15 cellular contexts compared by ENCODE assay signal in the genomic region with DNA sequence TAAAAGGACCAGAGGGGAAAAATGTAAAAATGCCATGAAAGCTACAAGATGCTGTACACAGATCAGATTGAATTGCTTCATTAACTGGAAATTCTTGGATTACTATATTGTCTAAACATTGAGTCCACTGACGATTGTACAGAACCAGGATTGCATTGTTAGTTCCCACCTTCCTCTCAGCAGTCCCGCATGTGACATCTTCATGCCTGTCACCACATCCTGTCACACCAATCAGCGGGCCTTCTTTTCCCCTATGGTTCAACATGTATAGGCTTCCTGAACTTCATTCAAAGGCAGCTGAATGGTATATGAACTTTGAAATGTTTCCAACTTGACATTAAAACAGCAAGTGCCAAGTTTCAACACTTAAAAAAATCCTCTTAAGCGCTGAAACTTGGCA.
"Had no signal": no experiment of that assay in that cellular context is flagged by ENCODE, and none has a peak within 500 bp of the region (broad histone marks: within the 10 kb centered on the region; RNA-seq: fewer than 3 reads in every experiment).

No MANE protein-coding gene starts in this region.

- ATAC-seq: activated CD8-positive, alpha-beta memory T cell treated with anti-CD3 and anti-CD28 coated beads, Interleukin-2, amount 10 ng/mL, durations not matched to agents 7 days and 5 days; left lobe of liver had no signal

- H3K4me3 Mint-ChIP-seq: activated CD8-positive, alpha-beta memory T cell treated with anti-CD3 and anti-CD28 coated beads, Interleukin-2, amount 10 ng/mL, durations not matched to agents 7 days and 5 days; brain had no signal

- DNase-seq: activated CD8-positive, alpha-beta memory T cell treated with anti-CD3 and anti-CD28 coated beads, Interleukin-2, amount 10 ng/mL, durations not matched to agents 7 days and 5 days; activated T-cell treated with anti-CD3 and anti-CD28 coated beads, Interleukin-2, amount 50 U/mL, for 48 hours; amygdala; central memory CD4-positive, alpha-beta T cell; effector CD4-positive, alpha-beta T cell; mammary epithelial cell; stimulated activated CD4-positive, alpha-beta T cell treated with anti-CD3 and anti-CD28 coated beads, Interleukin-1b, Interleukin-23, amount 100 ng/mL, for 48 hours; thyroid gland had no signal

- H3K27me3 ChIP-seq: esophagus muscularis mucosa, hepatocyte, thyroid gland had no signal

- H3K4me1 ChIP-seq: esophagus muscularis mucosa, parathyroid adenoma, thyroid gland had no signal

- H3K9me3 Mint-ChIP-seq: brain had no signal

- H3K9ac ChIP-seq: parathyroid adenoma had no signal

- H3K4me2 ChIP-seq: hepatocyte had no signal

- H3K9me3 ChIP-seq: esophagus muscularis mucosa, thyroid gland had no signal

- H3K79me2 ChIP-seq: parathyroid adenoma had no signal

- H3K27me3 Mint-ChIP-seq: activated CD8-positive, alpha-beta memory T cell treated with anti-CD3 and anti-CD28 coated beads, Interleukin-2, amount 10 ng/mL, durations not matched to agents 7 days and 5 days; brain had no signal

- H3K4me1 Mint-ChIP-seq: brain had no signal

- H3K27ac ChIP-seq: coronary artery, esophagus muscularis mucosa, hepatocyte, parathyroid adenoma, SK-N-MC, thyroid gland had no signal

- H2AFZ ChIP-seq: hepatocyte, parathyroid adenoma had no signal

- H3K4me3 ChIP-seq: coronary artery, esophagus muscularis mucosa, hepatocyte, SK-N-MC, thyroid gland had no signal
